In the genomic region with DNA sequence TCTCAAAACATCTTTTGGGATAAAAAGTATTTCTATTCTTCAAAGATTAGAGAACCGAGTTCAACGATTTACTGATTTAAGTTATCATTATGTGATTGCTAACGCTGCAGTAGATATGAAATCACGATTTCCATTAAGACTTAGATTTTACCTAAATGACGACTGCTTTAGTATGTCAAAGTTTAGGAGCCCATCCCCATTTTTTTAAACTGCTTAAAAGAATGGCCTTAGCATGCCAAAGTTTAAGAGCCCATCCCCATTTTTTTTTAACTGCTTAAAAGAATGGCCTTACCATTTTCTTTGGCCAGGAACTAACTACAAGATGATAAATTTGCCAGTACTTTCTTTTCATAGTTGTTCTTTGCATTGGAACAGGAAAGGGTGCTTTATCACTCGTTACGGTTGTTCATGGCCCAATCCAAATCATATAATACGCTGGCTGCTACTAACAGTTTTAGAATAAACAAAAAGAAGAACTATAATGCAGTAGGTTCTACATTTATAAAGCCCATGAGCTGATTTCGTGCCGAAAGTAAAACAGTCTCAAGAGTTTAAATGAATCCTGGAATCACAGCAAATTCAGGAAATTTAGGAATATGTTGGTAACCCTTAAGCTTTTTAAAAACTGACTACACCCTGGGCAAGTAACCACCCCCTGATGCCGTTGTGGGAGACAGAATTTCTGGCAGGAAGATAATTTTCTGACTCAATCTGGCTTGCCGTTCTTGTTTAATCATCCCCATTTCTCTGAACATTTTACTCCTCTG, we compare ENCODE assay signal across 8 cellular contexts. TPM values are rescaled to one million over a fixed set of nuclear protein-coding genes. Genes with fewer than 3 reads are reported as not detected.
DNase-seq lines count a peak whose midpoint lies in the region; ATAC-seq and TF ChIP-seq lines count a peak whose summit lies in the region.

No MANE protein-coding gene starts in this region.

- H3K4me1 Mint-ChIP-seq in activated B cell treated with CpG ODN at 0.5 μM for 24 hours = peaks cover 22% of the 10 kb centered on the region

- H3K27ac Mint-ChIP-seq in activated B cell treated with CpG ODN at 0.5 μM for 24 hours = peak overlapping the region; percentile 99

- H3K27ac ChIP-seq in ACC112 (ENCODE audit: low read depth, low read length) (peak overlapping the region; percentile 97), foreskin keratinocyte (peak overlapping the region; percentile 98), skeletal muscle tissue (ENCODE audit: low read depth, low read length) (peak overlapping the region; percentile 99)

- POLR2A ChIA-PET in activated B cell treated with CpG ODN at 0.5 μM for 24 hours (lab: Charles Lee) = interaction anchor here (0.7 to 7.0 kb wide), 17 partner anchors 10 to 359 kb away, joined by 3 to 157 read pairs (median 5); a partner anchor contains a TSS

- in situ Hi-C loops in GM13977 (cut with MboI; ENCODE audit: low pct_unique_long_range_greater_than_20kb, low sequenced_read_pairs, unreplicated experiment) = no loop called here

- H3K79me2 ChIP-seq in ACC112 (ENCODE audit: control insufficient read depth, insufficient read depth, low read length, unreplicated experiment) = peaks cover 45% of the 10 kb centered on the region

- intact Hi-C loops in activated B cell treated with CpG ODN at 0.5 μM for 24 hours (cut with micrococcal nuclease) = loop anchor here (5.0 to 10.0 kb wide), 5 partner anchors 295 to 1415 kb away; a partner anchor contains a TSS

- peak overlapping the region; percentile 75 to 89 (median 86) for H3K9ac ChIP-seq in skeletal muscle tissue (ENCODE audit: low read depth in 1 of 3, low read length in 3 of 3)

- peak overlapping the region; percentile 94 for H3K4me3 Mint-ChIP-seq in activated B cell treated with CpG ODN at 0.5 μM for 24 hours

- no peaks in the 10 kb centered on the region for H3K9me3 ChIP-seq in skeletal muscle tissue (ENCODE audit: control insufficient read depth in 3 of 3, low read length in 3 of 3)

- peak overlapping the region; percentile 38 for H2AFZ ChIP-seq in ACC112 (ENCODE audit: low read length, unreplicated experiment)

- no peaks in the 10 kb centered on the region for H3K27me3 Mint-ChIP-seq in activated B cell treated with CpG ODN at 0.5 μM for 24 hours

- H3K27me3 ChIP-seq in ACC112 (ENCODE audit: insufficient read depth, low read length) (no peaks in the 10 kb centered on the region), foreskin keratinocyte (no peaks in the 10 kb centered on the region), skeletal muscle tissue (ENCODE audit: control insufficient read depth in 3 of 3, insufficient read depth in 3 of 3, low read length in 3 of 3) (no peaks in the 10 kb centered on the region)

- H3K4me3 ChIP-seq in ACC112 (ENCODE audit: low read depth, low read length) (peak overlapping the region; percentile 90), skeletal muscle tissue (ENCODE audit: low read length in 3 of 3) (peak overlapping the region; percentile 59 to 86 (median 74))

- CTCF ChIA-PET in activated B cell treated with CpG ODN at 0.5 μM for 24 hours (lab: Charles Lee) = interaction anchor here (0.6 to 3.6 kb wide), 4 partner anchors 16 to 121 kb away, joined by 3 to 30 read pairs (median 17); no protein-coding TSS in a partner anchor

- peaks cover 25% of the 10 kb centered on the region for H3K36me3 Mint-ChIP-seq in activated B cell treated with CpG ODN at 0.5 μM for 24 hours (ENCODE audit: low read depth)

- TF ChIP-seq CTCF in GM13977 (IDR thresholded peaks at IDR 0.05; ENCODE audit: extremely low read depth, insufficient read depth, missing control alignments) (no peak), activated B cell treated with CpG ODN at 0.5 μM for 24 hours (IDR thresholded peaks at IDR 0.05) (no peak), foreskin keratinocyte (conservative IDR thresholded peaks at IDR 0.05) (no peak)

- ATAC-seq in activated B cell treated with CpG ODN at 0.5 μM for 24 hours (ENCODE audit: low read depth) (no peak), foreskin keratinocyte (no peak), GM19452 (IDR thresholded peaks at IDR 0.05; ENCODE audit: unreplicated experiment) (no peak)

- DNase-seq in GM13977 (ENCODE audit: low spot score) = peak; percentile 7
- DNase-seq in activated B cell treated with CpG ODN at 0.5 μM for 24 hours = no peak
- DNase-seq in foreskin keratinocyte = no peak
- no peak for DNase-seq in mesenteric fat pad (ENCODE audit: low spot score)
- DNase-seq in activated CD4-positive, CD25-positive, alpha-beta regulatory T cell treated with anti-CD3 and anti-CD28 coated beads, Interleukin-2, amount 50 U/mL, for 72 hours = no peak

- H3K9me3 Mint-ChIP-seq in activated B cell treated with CpG ODN at 0.5 μM for 24 hours = no peaks in the 10 kb centered on the region

- H3K36me3 ChIP-seq in ACC112 (ENCODE audit: insufficient read depth, low read length) (peaks cover 10% of the 10 kb centered on the region; the same call in 1 of the 2 replicates), skeletal muscle tissue (ENCODE audit: control insufficient read depth in 3 of 3, insufficient read depth in 3 of 3, low read length in 3 of 3) (peaks cover 0 to 4% (median 0%) of the 10 kb centered on the region in 3 donors)

- H3K4me1 ChIP-seq in ACC112 (ENCODE audit: control insufficient read depth, insufficient read depth, low read length, unreplicated experiment) (peaks cover 13% of the 10 kb centered on the region), foreskin keratinocyte (peaks cover 7% of the 10 kb centered on the region), skeletal muscle tissue (ENCODE audit: control insufficient read depth in 3 of 3, insufficient read depth in 3 of 3, low read length in 3 of 3) (peaks cover 3 to 14% (median 7%) of the 10 kb centered on the region in 3 donors)

RNA-seq across cellular contexts. Expression of a gene that starts 0.9 kb away (rescaled TPM):
- total RNA-seq in activated B cell treated with CpG ODN at 0.5 μM for 24 hours (35.9 and 38.9 TPM in 2 replicates), foreskin keratinocyte (19.7 and 22.3 TPM in 2 replicates), skeletal muscle tissue (12.0 TPM), mesenteric fat pad (41.5 TPM)
- 7.2 and 9.4 TPM in 2 replicates for polyA plus RNA-seq in foreskin keratinocyte
